Comparison of ENCODE assay signal across 17 cellular contexts in genomic region chr16:50183316-50183715, GRCh38. TPM values are rescaled to one million over a fixed set of nuclear protein-coding genes. Genes with fewer than 3 reads are reported as not detected.
DNase-seq lines count a peak whose midpoint lies in the region; ATAC-seq, FAIRE-seq and TF ChIP-seq lines count a peak whose summit lies in the region.
"Had no signal": no experiment of that assay in that cellular context is flagged by ENCODE, and none has a peak within 500 bp of the region (broad histone marks: within the 10 kb centered on the region; RNA-seq: fewer than 3 reads in every experiment).

No MANE protein-coding gene starts in this region.

- H3K36me3 Mint-ChIP-seq in Caco-2 (ENCODE audit: insufficient read depth, unreplicated experiment) (peaks cover 4% of the 10 kb centered on the region), MCF 10A (ENCODE audit: insufficient read depth, unreplicated experiment) (no peaks in the 10 kb centered on the region)

- peaks cover 1% of the 10 kb centered on the region; the same call in 1 of the 2 replicates for H3K36me3 ChIP-seq in Caco-2 (ENCODE audit: control insufficient read depth, insufficient read depth, low read length)
- H3K36me3 ChIP-seq in endothelial cell of umbilical vein (ENCODE audit: control insufficient read depth in 2 of 2, extremely low read depth in 1 of 2, insufficient read depth in 2 of 2, low read length in 2 of 2): no peaks in the 10 kb centered on the region
- H3K36me3 ChIP-seq in ovary: no peaks in the 10 kb centered on the region

- DNase-seq in Caco-2: no peak
- peak; percentile 62 for DNase-seq in M059J (ENCODE audit: low read depth)
- DNase-seq in endothelial cell of umbilical vein (ENCODE audit: low read depth, low spot score): peak; percentile 77
- DNase-seq in omental fat pad (ENCODE audit: low spot score): no peak
- DNase-seq in NK-92 (lab: John Stamatoyannopoulos, UW; ENCODE audit: unreplicated experiment): no peak
- no peak for DNase-seq in COLO668 (lab: John Stamatoyannopoulos, UW; ENCODE audit: unreplicated experiment)
- DNase-seq in ovary: no peak
- DNase-seq in MCF 10A (ENCODE audit: unreplicated experiment): no peak
- DNase-seq: activated CD8-positive, alpha-beta T cell treated with anti-CD3 and anti-CD28 coated beads, Interleukin-2, amount 10 ng/mL, durations not matched to agents 7 days and 5 days; C1 segment of cervical spinal cord; effector CD8-positive, alpha-beta T cell; stimulated activated naive CD8-positive, alpha-beta T cell treated with anti-CD3 and anti-CD28 coated beads, Interleukin-15, amount 100 ng/mL, for 72 hours had no signal

- H3K4me1 Mint-ChIP-seq in Caco-2 (ENCODE audit: low read depth, unreplicated experiment): peaks cover 38% of the 10 kb centered on the region
- peaks cover 33% of the 10 kb centered on the region for H3K4me1 Mint-ChIP-seq in MCF 10A (ENCODE audit: insufficient read depth, unreplicated experiment)

- H3K79me2 ChIP-seq in endothelial cell of umbilical vein (ENCODE audit: control insufficient read depth, insufficient read depth, low read length): peaks cover 50% of the 10 kb centered on the region

- peak overlapping the region; percentile 45 for H3K4me2 ChIP-seq in endothelial cell of umbilical vein (ENCODE audit: insufficient read depth, low read length)
- H3K4me2 ChIP-seq: KMS-11 had no signal

- no peak for TF ChIP-seq EP300 in ovary (IDR thresholded peaks at IDR 0.05)

- peak; percentile 58 for FAIRE-seq in endothelial cell of umbilical vein (lab: Jason Lieb, UNC)
- FAIRE-seq: GM12878 had no signal

- BruUV-seq in Caco-2 (replicated peaks; lab: Mats Ljungman, UMichigan): no TSS peak
- BruUV-seq in endothelial cell of umbilical vein (replicated peaks; lab: Mats Ljungman, UMichigan): no TSS peak
- no TSS peak for BruUV-seq in MCF 10A (replicated peaks; lab: Mats Ljungman, UMichigan)

- H3K9ac ChIP-seq in endothelial cell of umbilical vein (replicated peaks; ENCODE audit: extremely low read depth, insufficient read depth, low read length): no peak overlapping the region
- H3K9ac ChIP-seq: KMS-11 had no signal

- H3K4me3 ChIP-seq in Caco-2 (ENCODE audit: low read depth, low read length) (no peak overlapping the region), endothelial cell of umbilical vein (replicated peaks in 1 of 3; ENCODE audit: insufficient read depth in 1 of 3, low read depth in 1 of 3, low read length in 3 of 3) (no peak overlapping the region), ovary (no peak overlapping the region)
- H3K4me3 ChIP-seq: GM12878 had no signal

- peak overlapping the region; percentile 27 for H3K4me3 Mint-ChIP-seq in Caco-2 (ENCODE audit: unreplicated experiment)
- H3K4me3 Mint-ChIP-seq in MCF 10A (ENCODE audit: unreplicated experiment): no peak overlapping the region
- H3K4me3 Mint-ChIP-seq: activated CD8-positive, alpha-beta T cell treated with anti-CD3 and anti-CD28 coated beads, Interleukin-2, amount 10 ng/mL, durations not matched to agents 7 days and 5 days; brain; stimulated activated naive CD8-positive, alpha-beta T cell treated with anti-CD3 and anti-CD28 coated beads, Interleukin-15, amount 100 ng/mL, for 72 hours had no signal

- CTCF ChIA-PET in Caco-2 (lab: Charles Lee): interaction anchor here (0.7 kb wide), 1 partner anchor 12 kb away, joined by 8 read pairs; no protein-coding TSS in a partner anchor
- CTCF ChIA-PET in endothelial cell of umbilical vein (lab: Charles Lee): interaction anchor here (0.9 to 3.3 kb wide), 2 partner anchors 17 to 27 kb away, joined by 3 to 16 read pairs; no protein-coding TSS in a partner anchor
- CTCF ChIA-PET in MCF 10A (lab: Yijun Ruan, JAX): interaction anchor here (0.6 kb wide), 1 partner anchor 325 kb away, joined by 3 read pairs; no protein-coding TSS in a partner anchor

- H3K27me3 Mint-ChIP-seq in Caco-2 (ENCODE audit: insufficient read depth, unreplicated experiment) (no peaks in the 10 kb centered on the region), MCF 10A (ENCODE audit: insufficient read depth, unreplicated experiment) (no peaks in the 10 kb centered on the region)
- H3K27me3 Mint-ChIP-seq: brain; stimulated activated naive CD8-positive, alpha-beta T cell treated with anti-CD3 and anti-CD28 coated beads, Interleukin-15, amount 100 ng/mL, for 72 hours had no signal

- peak overlapping the region; percentile 55 for H3K27ac Mint-ChIP-seq in Caco-2 (ENCODE audit: unreplicated experiment)
- H3K27ac Mint-ChIP-seq in MCF 10A (ENCODE audit: low read depth, unreplicated experiment): no peak overlapping the region
- H3K27ac Mint-ChIP-seq: activated CD8-positive, alpha-beta T cell treated with anti-CD3 and anti-CD28 coated beads, Interleukin-2, amount 10 ng/mL, durations not matched to agents 7 days and 5 days; brain; stimulated activated naive CD8-positive, alpha-beta T cell treated with anti-CD3 and anti-CD28 coated beads, Interleukin-15, amount 100 ng/mL, for 72 hours had no signal

- TF ChIP-seq CTCF in Caco-2 (IDR thresholded peaks at IDR 0.05; ENCODE audit: insufficient read depth in 1 of 2, low read depth in 1 of 2, low read length in 1 of 2, severe bottlenecking in 1 of 2, unreplicated experiment in 1 of 2): no peak
- TF ChIP-seq CTCF in endothelial cell of umbilical vein (IDR thresholded peaks at IDR 0.05; ENCODE audit: extremely low read depth in 1 of 2, insufficient read depth in 1 of 2, low read depth in 1 of 2, low read length in 2 of 2): no peak
- TF ChIP-seq CTCF in omental fat pad (IDR thresholded peaks at IDR 0.05): no peak
- no peak for TF ChIP-seq CTCF in ovary (IDR thresholded peaks at IDR 0.05)
- TF ChIP-seq CTCF in MCF 10A (IDR thresholded peaks at IDR 0.05; ENCODE audit: unreplicated experiment): no peak

- TF ChIP-seq POLR2A in endothelial cell of umbilical vein (IDR thresholded peaks at IDR 0.05; ENCODE audit: low read depth, low read length) (no peak), ovary (IDR thresholded peaks at IDR 0.05) (no peak)

- no peaks in the 10 kb centered on the region for H3K9me1 ChIP-seq in endothelial cell of umbilical vein (replicated peaks; ENCODE audit: control insufficient read depth, extremely low read depth, insufficient read depth, low read length)

- no peaks in the 10 kb centered on the region for H3K9me3 Mint-ChIP-seq in Caco-2 (ENCODE audit: unreplicated experiment)
- no peaks in the 10 kb centered on the region for H3K9me3 Mint-ChIP-seq in MCF 10A (ENCODE audit: unreplicated experiment)
- H3K9me3 Mint-ChIP-seq: brain; stimulated activated naive CD8-positive, alpha-beta T cell treated with anti-CD3 and anti-CD28 coated beads, Interleukin-15, amount 100 ng/mL, for 72 hours had no signal

- H2AFZ ChIP-seq in endothelial cell of umbilical vein (ENCODE audit: low read depth, low read length): no peak overlapping the region

- no peaks in the 10 kb centered on the region for H3K9me3 ChIP-seq in Caco-2
- no peaks in the 10 kb centered on the region for H3K9me3 ChIP-seq in endothelial cell of umbilical vein (replicated peaks; ENCODE audit: control insufficient read depth, insufficient read depth, low read length)
- H3K9me3 ChIP-seq in ovary: no peaks in the 10 kb centered on the region
- H3K9me3 ChIP-seq: neutrophil had no signal

- 26 to 41% (median 34%) methylated on average over 4 of the region's 4 CpGs for WGBS in ovary, 3 donors

- peaks cover 19% of the 10 kb centered on the region for H3K4me1 ChIP-seq in Caco-2
- H3K4me1 ChIP-seq in endothelial cell of umbilical vein (ENCODE audit: control insufficient read depth, extremely low read depth, insufficient read depth, low read length): peaks cover 16% of the 10 kb centered on the region
- H3K4me1 ChIP-seq in ovary (ENCODE audit: insufficient read depth): peaks cover 12% of the 10 kb centered on the region

- H4K20me1 ChIP-seq in endothelial cell of umbilical vein (replicated peaks; ENCODE audit: control insufficient read depth, extremely low read depth, insufficient read depth, low read length): no peaks in the 10 kb centered on the region

- dilution Hi-C loops in endothelial cell of umbilical vein (cut with MboI; ENCODE audit: extremely low pct_ligation_motif_present, low sequenced_read_pairs): no loop called here

- POLR2A ChIA-PET in Caco-2 (lab: Charles Lee) (no interaction called here), endothelial cell of umbilical vein (lab: Charles Lee) (interaction anchor here (0.7 kb wide), 1 partner anchor 28 kb away, joined by 6 read pairs; no protein-coding TSS in a partner anchor), MCF 10A (lab: Yijun Ruan, JAX) (no interaction called here)

- intact Hi-C loops in Caco-2 (cut with micrococcal nuclease; ENCODE audit: unreplicated experiment) (no loop called here), endothelial cell of umbilical vein (cut with micrococcal nuclease) (loop anchor here (2.0 kb wide), 3 partner anchors 17 to 31 kb away; partner anchors contain the start of gene TENT4B), ovary (cut with DNase I) (no loop called here), MCF 10A (cut with micrococcal nuclease) (no loop called here)

- no peaks in the 10 kb centered on the region for H3K27me3 ChIP-seq in Caco-2 (replicated peaks; ENCODE audit: control insufficient read depth, insufficient read depth, low read length)
- H3K27me3 ChIP-seq in endothelial cell of umbilical vein (ENCODE audit: control insufficient read depth in 2 of 2, insufficient read depth in 2 of 2, low read length in 2 of 2): no peaks in the 10 kb centered on the region
- no peaks in the 10 kb centered on the region for H3K27me3 ChIP-seq in ovary
- H3K27me3 ChIP-seq: neutrophil had no signal

- ATAC-seq in omental fat pad (ENCODE audit: low FRiP score): peak; percentile 89
- ATAC-seq: activated CD8-positive, alpha-beta T cell treated with anti-CD3 and anti-CD28 coated beads, Interleukin-2, amount 10 ng/mL, durations not matched to agents 7 days and 5 days; GM12878; stimulated activated naive CD8-positive, alpha-beta T cell treated with anti-CD3 and anti-CD28 coated beads, Interleukin-15, amount 100 ng/mL, for 72 hours had no signal

- peak overlapping the region; percentile 56 for H3K27ac ChIP-seq in endothelial cell of umbilical vein (ENCODE audit: insufficient read depth, low read depth, low read length)
- no peak overlapping the region for H3K27ac ChIP-seq in ovary
- H3K27ac ChIP-seq: HL-60, KMS-11, neutrophil had no signal

RNA-seq across cellular contexts. Expression of gene TENT4B, which starts 30.2 kb away (rescaled TPM):
- total RNA-seq in Caco-2 (2022) (28.6 and 29.3 TPM in 2 replicates), endothelial cell of umbilical vein (13.1 TPM in 2 replicates), omental fat pad (10 to 100 TPM; 10.7 to 15.6 (median 13.2) TPM), ovary (10 to 100 TPM in 6 of 7 donors, 1 to 10 TPM in 1; 9.7 to 17.7 (median 12.3) TPM), MCF 10A (2022) (11.5 and 12.1 TPM in 2 replicates)
- total RNA-seq in M059J (2014; rRNA removed; shearing (Covaris generic)): 7.0 and 10.6 TPM in 2 replicates
- polyA plus RNA-seq in endothelial cell of umbilical vein (3.5 and 4.2 TPM in 2 replicates), ovary (10 to 100 TPM in 1 of 2 donors, 1 to 10 TPM in 1; 5.3 to 13.5 TPM)
- polyA plus RNA-seq in endothelial cell of umbilical vein (2011; cell fraction: cytosol; rRNA removed): 4.8 and 5.4 TPM in 2 replicates
- 8.8 and 12.1 TPM in 2 replicates for polyA plus RNA-seq in endothelial cell of umbilical vein (2011; cell fraction: nucleus; rRNA removed)
- 7.6 and 7.7 TPM in 2 replicates for polyA plus RNA-seq in endothelial cell of umbilical vein (2012)
- polyA minus RNA-seq in endothelial cell of umbilical vein: 7.2 and 8.6 TPM in 2 replicates
- polyA minus RNA-seq in endothelial cell of umbilical vein (2011; cell fraction: cytosol; rRNA and poly(A)+ RNA removed): 10.3 TPM
- polyA minus RNA-seq in endothelial cell of umbilical vein (2011; cell fraction: nucleus; rRNA and poly(A)+ RNA removed): 8.8 and 9.2 TPM in 2 replicates

Comparison
In these comparisons a context has a peak if more than half of its experiments do, and no peak if none do; other contexts are left out.
1. DNase-seq: peak in M059J (single experiment) and endothelial cell of umbilical vein (single experiment); none in Caco-2 (0 of 2), omental fat pad (single experiment), NK-92 (single experiment), COLO668 (single experiment), ovary (0 of 5) and MCF 10A (single experiment).